Comparison of ENCODE assay signal across 9 cellular contexts in genomic region chr17:81422776-81423697, GRCh38. TPM values are rescaled to one million over a fixed set of nuclear protein-coding genes. Genes with fewer than 3 reads are reported as not detected.
DNase-seq lines count a peak whose midpoint lies in the region; ATAC-seq, FAIRE-seq and TF ChIP-seq lines count a peak whose summit lies in the region.
"Had no signal": no experiment of that assay in that cellular context is flagged by ENCODE, and none has a peak within 500 bp of the region (broad histone marks: within the 10 kb centered on the region; RNA-seq: fewer than 3 reads in every experiment).

No MANE protein-coding gene starts in this region.

- peaks cover 2% of the 10 kb centered on the region for H3K4me1 Mint-ChIP-seq in endodermal cell

- H3K4me3 Mint-ChIP-seq in endodermal cell, result no peak overlapping the region

- no peaks in the 10 kb centered on the region for H3K27me3 Mint-ChIP-seq in endodermal cell (ENCODE audit: insufficient read depth)

- H3K9ac ChIP-seq in endodermal cell (ENCODE audit: extremely low read depth, low read length, poor library complexity, severe bottlenecking), result no peak overlapping the region

- H3K4me1 ChIP-seq in A673 (ENCODE audit: insufficient read depth, low read length, poor library complexity, severe bottlenecking) (peaks cover 70% of the 10 kb centered on the region), endodermal cell (ENCODE audit: control insufficient read depth, insufficient read depth, low read length) (peaks cover 3% of the 10 kb centered on the region), mucosa of descending colon (ENCODE audit: low read depth) (peaks cover 41% of the 10 kb centered on the region)

- no peaks in the 10 kb centered on the region for H3K36me3 Mint-ChIP-seq in endodermal cell (ENCODE audit: low read depth)

- POLR2A ChIA-PET in A673 (lab: Charles Lee; ENCODE audit: low non-redundant PET), result no interaction called here

- H3K9me3 Mint-ChIP-seq in endodermal cell, result no peaks in the 10 kb centered on the region

- FAIRE-seq in GM12892 (lab: Jason Lieb, UNC), result no peak
- FAIRE-seq: D721Med had no signal

- DNase-seq in A673 (ENCODE audit: low spot score), result peak; percentile 75
- peak; percentile 89 for DNase-seq in NCI-H226
- DNase-seq in endodermal cell, result peak; percentile 93
- DNase-seq in mucosa of descending colon, result peak in 2 of 3 donors; percentile 62 to 81
- no peak for DNase-seq in KG1 (lab: John Stamatoyannopoulos, UW)
- no peak for DNase-seq in GM12892 (ENCODE audit: insufficient read length)

- TF ChIP-seq CTCF in A673 (conservative IDR thresholded peaks at IDR 0.05; ENCODE audit: low read depth, low read length), result no peak
- no peak for TF ChIP-seq CTCF in endodermal cell (conservative IDR thresholded peaks at IDR 0.05)
- no peak for TF ChIP-seq CTCF in mucosa of descending colon (IDR thresholded peaks at IDR 0.05)

- H3K4me3 ChIP-seq in A673 (ENCODE audit: low read depth, low read length, poor library complexity, severe bottlenecking) (no peak overlapping the region), endodermal cell (ENCODE audit: low read length) (no peak overlapping the region), mucosa of descending colon (no peak overlapping the region)

- intact Hi-C loops in A673 (cut with micrococcal nuclease; ENCODE audit: unreplicated experiment) (no loop called here), mucosa of descending colon (cut with DNase I, micrococcal nuclease) (no loop called here)

- peak; percentile 4 for ATAC-seq in mucosa of descending colon
- no peak for ATAC-seq in GM21619 (IDR thresholded peaks at IDR 0.05; ENCODE audit: unreplicated experiment)
- no peak for ATAC-seq in HG03025 (IDR thresholded peaks at IDR 0.05; ENCODE audit: low FRiP score, unreplicated experiment)

- H3K27me3 ChIP-seq in A673 (replicated peaks; ENCODE audit: insufficient read depth, low read depth, low read length, poor library complexity) (no peaks in the 10 kb centered on the region), endodermal cell (ENCODE audit: control insufficient read depth, insufficient read depth, low read length, poor library complexity, severe bottlenecking) (no peaks in the 10 kb centered on the region)

- no peaks in the 10 kb centered on the region for H3K9me3 ChIP-seq in A673 (ENCODE audit: low read depth, low read length, poor library complexity, severe bottlenecking)
- no peaks in the 10 kb centered on the region for H3K9me3 ChIP-seq in endodermal cell (ENCODE audit: control insufficient read depth, low read length)
- H3K9me3 ChIP-seq in mucosa of descending colon, result no peaks in the 10 kb centered on the region

- no TSS peak for BruUV-seq in A673 (replicated peaks; lab: Mats Ljungman, UMichigan)

- CTCF ChIA-PET in A673 (lab: Charles Lee), result no interaction called here

- TF ChIP-seq POLR2A in GM12892 (IDR thresholded peaks at IDR 0.05; ENCODE audit: low read depth, low read length), result no peak

- H3K36me3 ChIP-seq in A673 (ENCODE audit: insufficient read depth, low read length, poor library complexity, severe bottlenecking) (no peaks in the 10 kb centered on the region), endodermal cell (ENCODE audit: control insufficient read depth, insufficient read depth, low read length) (no peaks in the 10 kb centered on the region), mucosa of descending colon (ENCODE audit: low read depth) (no peaks in the 10 kb centered on the region)

- 69 to 71% methylated on average over 9 to 32 of the region's 34 CpGs for WGBS in endodermal cell (ENCODE audit: insufficient coverage in 1 of 2, insufficient read length in 1 of 2), 2 experiments

- H3K27ac ChIP-seq in A673 (ENCODE audit: low read depth, low read length, poor library complexity, severe bottlenecking) (peak overlapping the region; percentile 98), endodermal cell (ENCODE audit: low read depth, low read length) (peak overlapping the region; percentile 73)

- H3K27ac Mint-ChIP-seq in endodermal cell, result no peak overlapping the region

RNA-seq across cellular contexts. Expression of gene BAHCC1, which starts 27.8 kb away (rescaled TPM):
- total RNA-seq in A673 (2021), result 74.2 and 80.6 TPM in 2 replicates
- 10 to 100 TPM; 63.9 to 78.1 TPM for total RNA-seq in endodermal cell
- polyA plus RNA-seq in endodermal cell (2013, experiment 1 of 2), result 40.3 TPM
- polyA plus RNA-seq in endodermal cell (2013, experiment 2 of 2), result 37.2 TPM
- 10 to 100 TPM; 14.0 to 27.4 (median 16.5) TPM for total RNA-seq in mucosa of descending colon
- not detected for polyA plus RNA-seq in GM12892 (2012; ENCODE audit: missing spikeins)

Comparison
In these comparisons a context has a peak if more than half of its experiments do, and no peak if none do; other contexts are left out.
1. DNase-seq: peak in A673 (single experiment), NCI-H226 (single experiment), endodermal cell (single experiment) and mucosa of descending colon (2 of 3); none in KG1 (single experiment) and GM12892 (single experiment).